In the genomic region with DNA sequence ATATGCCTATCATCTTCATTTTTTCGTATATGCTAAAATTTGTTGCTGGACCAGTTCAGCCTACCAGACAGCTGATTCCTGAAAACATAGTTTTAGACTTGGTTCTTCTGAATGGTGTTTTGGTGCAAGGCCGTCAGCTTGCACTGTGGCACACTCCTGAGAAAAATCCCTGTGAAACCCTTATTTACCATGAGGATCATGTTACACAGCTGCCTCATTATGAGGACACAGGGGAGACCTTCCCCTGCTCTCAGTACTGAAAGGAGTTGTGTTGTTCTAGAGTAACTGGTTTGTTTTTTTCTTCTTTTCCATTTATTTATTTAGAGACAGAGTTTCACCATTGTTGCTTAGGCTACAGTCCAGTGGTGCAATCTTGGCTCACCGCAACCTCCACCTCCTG, we compare ENCODE assay signal across 22 cellular contexts. TPM values are rescaled to one million over a fixed set of nuclear protein-coding genes. Genes with fewer than 3 reads are reported as not detected.
A peak's percentile ranks its signal among the peaks of the same experiment; 100 is the strongest.
DNase-seq lines count a peak whose midpoint lies in the region; ATAC-seq and TF ChIP-seq lines count a peak whose summit lies in the region.
"Had no signal": no experiment of that assay in that cellular context is flagged by ENCODE, and none has a peak within 500 bp of the region (broad histone marks: within the 10 kb centered on the region; RNA-seq: fewer than 3 reads in every experiment).

No MANE protein-coding gene starts in this region.

- intact Hi-C loops in tibial artery (cut with DNase I; ENCODE audit: low total_unique reads) = no loop called here

- H3K36me3 ChIP-seq in neural progenitor cell (no peaks in the 10 kb centered on the region), tibial artery (no peaks in the 10 kb centered on the region)
- H3K36me3 ChIP-seq: right atrium auricular region had no signal

- H3F3A ChIP-seq in neural progenitor cell (ENCODE audit: low read depth) = no peaks in the 10 kb centered on the region

- H3K9me3 Mint-ChIP-seq in neural progenitor cell = no peaks in the 10 kb centered on the region
- H3K9me3 Mint-ChIP-seq: neural crest cell, type B pancreatic cell had no signal

- peak overlapping the region; percentile 42 for H3K4me2 ChIP-seq in neural progenitor cell
- H3K4me2 ChIP-seq: A549 had no signal

- H3K4me1 Mint-ChIP-seq in neural progenitor cell = peaks cover 5% of the 10 kb centered on the region

- ATAC-seq in HG02798 (IDR thresholded peaks at IDR 0.05; ENCODE audit: poor library complexity, unreplicated experiment) (no peak), GM21825 (IDR thresholded peaks at IDR 0.05; ENCODE audit: unreplicated experiment) (no peak)
- ATAC-seq: A549, Panc1 had no signal

- no peak overlapping the region for H2AFZ ChIP-seq in neural progenitor cell (replicated peaks)

- H3K79me2 ChIP-seq in neural progenitor cell (ENCODE audit: low read depth) = no peaks in the 10 kb centered on the region

- peak; percentile 26 for DNase-seq in NCI-H1436 (lab: John Stamatoyannopoulos, UW)
- no peak for DNase-seq in NCI-H1436 treated with DMSO at 0.1 percent for 48 hours (lab: John Stamatoyannopoulos, UW)
- DNase-seq in NCI-H1930 (lab: John Stamatoyannopoulos, UW) = peak; percentile 3 to 35
- peak; percentile 91 for DNase-seq in NCI-H748 treated with DMSO at 0.1 percent for 48 hours (lab: John Stamatoyannopoulos, UW)
- DNase-seq in neural progenitor cell (ENCODE audit: low spot score) = peak; percentile 41
- DNase-seq in tibial artery = no peak
- DNase-seq: activated CD4-positive, alpha-beta T cell treated with anti-CD3 and anti-CD28 coated beads, Interleukin-2, amount 50 U/mL, for 4 hours; activated naive CD4-positive, alpha-beta T cell treated with anti-CD3 and anti-CD28 coated beads, Interleukin-2, amount 50 U/mL, for 16 hours; activated T-cell treated with anti-CD3 and anti-CD28 coated beads, Interleukin-2, amount 50 U/mL, for 1 hour; hippocampal formation; midbrain; NCI-H446; stimulated activated naive CD4-positive, alpha-beta T cell treated with Interleukin-2 at 50 U/mL for 16 hours had no signal

- H3K27ac ChIP-seq in neural progenitor cell = no peak overlapping the region
- H3K27ac ChIP-seq in tibial artery = no peak overlapping the region
- H3K27ac ChIP-seq: A549, C4-2B, coronary artery, right atrium auricular region had no signal

- H4K20me1 ChIP-seq in neural progenitor cell (ENCODE audit: low read depth) = no peaks in the 10 kb centered on the region

- H3K4me3 ChIP-seq in neural progenitor cell (no peak overlapping the region), tibial artery (no peak overlapping the region)
- H3K4me3 ChIP-seq: A549, coronary artery, right atrium auricular region had no signal

- H3K9me3 ChIP-seq in neural progenitor cell (ENCODE audit: low read depth) (no peaks in the 10 kb centered on the region), tibial artery (no peaks in the 10 kb centered on the region)
- H3K9me3 ChIP-seq: A549, right atrium auricular region had no signal

- H3K27me3 Mint-ChIP-seq in neural progenitor cell (ENCODE audit: insufficient read depth, low read depth) = no peaks in the 10 kb centered on the region

- no peak overlapping the region for H3K9ac ChIP-seq in neural progenitor cell

- TF ChIP-seq CTCF in neural progenitor cell (IDR thresholded peaks at IDR 0.05) (no peak), tibial artery (IDR thresholded peaks at IDR 0.05) (no peak)

- peaks cover 12% of the 10 kb centered on the region for H3K4me1 ChIP-seq in neural progenitor cell
- H3K4me1 ChIP-seq in tibial artery = no peaks in the 10 kb centered on the region
- H3K4me1 ChIP-seq: A549 had no signal

- no peak overlapping the region for H3K4me3 Mint-ChIP-seq in neural progenitor cell
- H3K4me3 Mint-ChIP-seq: neural crest cell, type B pancreatic cell had no signal

- no peak overlapping the region for H3K27ac Mint-ChIP-seq in neural progenitor cell
- H3K27ac Mint-ChIP-seq: type B pancreatic cell had no signal

- H3K27me3 ChIP-seq in neural progenitor cell (no peaks in the 10 kb centered on the region), tibial artery (no peaks in the 10 kb centered on the region)
- H3K27me3 ChIP-seq: right atrium auricular region had no signal

- no peaks in the 10 kb centered on the region for H3K36me3 Mint-ChIP-seq in neural progenitor cell
- H3K36me3 Mint-ChIP-seq: type B pancreatic cell had no signal

RNA-seq across cellular contexts. Expression of a gene that starts 37.6 kb away (rescaled TPM):
- total RNA-seq in neural progenitor cell (ENCODE audit: low replicate concordance) = 0.99 and 3.7 TPM in 2 replicates

Comparison
In these comparisons a context has a peak if more than half of its experiments do, and no peak if none do; other contexts are left out.
1. DNase-seq: peak in NCI-H1436 (single experiment), NCI-H1930 (2 of 2), NCI-H748 treated with DMSO at 0.1 percent for 48 hours (single experiment) and neural progenitor cell (single experiment); none in NCI-H1436 treated with DMSO at 0.1 percent for 48 hours (single experiment) and tibial artery (0 of 2).